Comparison of ENCODE assay signal across 8 cellular contexts in genomic region chr20:25696384-25697131, GRCh38. TPM values are rescaled to one million over a fixed set of nuclear protein-coding genes. Genes with fewer than 3 reads are reported as not detected.
DNase-seq lines count a peak whose midpoint lies in the region; ATAC-seq and TF ChIP-seq lines count a peak whose summit lies in the region.

Gene ZNF337, minus strand, starts transcription at chr20:25696853. Its CDS starts 10,436 bp downstream, at chr20:25686417.

- POLR2A ChIA-PET in PC-9 (lab: Charles Lee; ENCODE audit: unreplicated experiment) = interaction anchor here (0.7 kb wide), 1 partner anchor 531 kb away, joined by 5 read pairs; no protein-coding TSS in a partner anchor

- H3F3A ChIP-seq in PC-9 (ENCODE audit: insufficient read depth, low read depth) = no peaks in the 10 kb centered on the region

- peak; percentile 99 for DNase-seq in DMS53 (lab: John Stamatoyannopoulos, UW)
- DNase-seq in Jurkat, Clone E6-1 (ENCODE audit: low read depth, low spot score) = peak; percentile 92
- DNase-seq in PC-9 = peak; percentile 80 to 96
- peak; percentile 95 for DNase-seq in activated T-cell treated with anti-CD3 and anti-CD28 coated beads, Interleukin-2, amount 50 U/mL, for 1 hour
- peak; percentile 94 to 95 for DNase-seq in erythroblast (lab: John Stamatoyannopoulos, UW)
- DNase-seq in stimulated activated CD8-positive, alpha-beta memory T cell treated with anti-CD3 and anti-CD28 coated beads, Interleukin-4, amount 100 ng/mL, for 48 hours = peak; percentile 96

- peaks cover 25% of the 10 kb centered on the region for H3K79me2 ChIP-seq in PC-9 (ENCODE audit: low read depth)

- no peaks in the 10 kb centered on the region; the same call in 1 of the 2 replicates for H3K9me2 ChIP-seq in PC-9 (ENCODE audit: insufficient read depth)

- ATAC-seq in GM21619 (IDR thresholded peaks at IDR 0.05; ENCODE audit: unreplicated experiment) = peak; percentile 93

- H3K4me1 ChIP-seq in PC-9 (replicated peaks; ENCODE audit: insufficient read depth) = peaks cover 7% of the 10 kb centered on the region; the same call in 1 of the 2 replicates
- peaks cover 2 to 6% of the 10 kb centered on the region in 2 donors for H3K4me1 ChIP-seq in mucosa of rectum (ENCODE audit: control insufficient read depth in 2 of 2, insufficient read depth in 2 of 2, low read length in 2 of 2)

- peak within 1 kb of the TSS; percentile 87 for H2AFZ ChIP-seq in PC-9

- H3K9me3 ChIP-seq in PC-9 (ENCODE audit: insufficient read depth, low read depth) (peaks cover 14% of the 10 kb centered on the region), mucosa of rectum (ENCODE audit: control insufficient read depth in 2 of 2, low read length in 2 of 2) (no peaks in the 10 kb centered on the region)

- H3K36me3 ChIP-seq in PC-9 (ENCODE audit: low read depth) (peaks cover 6% of the 10 kb centered on the region; the same call in 1 of the 2 replicates), mucosa of rectum (ENCODE audit: control insufficient read depth in 2 of 2, insufficient read depth in 2 of 2, low read length in 2 of 2) (peaks cover 0 to 4% of the 10 kb centered on the region in 2 donors)

- CTCF ChIA-PET in PC-9 (lab: Charles Lee) = no interaction called here

- no peaks in the 10 kb centered on the region for H3K27me3 ChIP-seq in PC-9 (ENCODE audit: insufficient read depth, low read depth)
- H3K27me3 ChIP-seq in mucosa of rectum (ENCODE audit: control insufficient read depth in 2 of 2, insufficient read depth in 2 of 2, low read length in 2 of 2) = no peaks in the 10 kb centered on the region

- H3K4me3 ChIP-seq in Jurkat, Clone E6-1 (ENCODE audit: low read length) = peak within 1 kb of the TSS; percentile 73
- H3K4me3 ChIP-seq in PC-9 = peak within 1 kb of the TSS; percentile 77
- peak within 1 kb of the TSS; percentile 92 to 97 for H3K4me3 ChIP-seq in mucosa of rectum (ENCODE audit: low read length in 2 of 2)

- peak within 1 kb of the TSS; percentile 49 for H3K27ac ChIP-seq in PC-9
- peak within 1 kb of the TSS; percentile 81 to 83 for H3K27ac ChIP-seq in mucosa of rectum (ENCODE audit: low read depth in 2 of 2, low read length in 2 of 2)

- no peaks in the 10 kb centered on the region for H4K20me1 ChIP-seq in PC-9 (ENCODE audit: insufficient read depth)

- peak within 1 kb of the TSS; percentile 91 for H3K4me2 ChIP-seq in PC-9

- BruUV-seq in PC-9 (replicated peaks; lab: Mats Ljungman, UMichigan) = no TSS peak

- no peak for TF ChIP-seq CTCF in PC-9 (conservative IDR thresholded peaks at IDR 0.05)

- peak; percentile 75 for TF ChIP-seq POLR2A in erythroblast (IDR thresholded peaks at IDR 0.05; ENCODE audit: low read length)

- peak within 1 kb of the TSS; percentile 89 to 92 for H3K9ac ChIP-seq in mucosa of rectum (ENCODE audit: low read depth in 1 of 2, low read length in 2 of 2)

- intact Hi-C loops in PC-9 (cut with micrococcal nuclease; ENCODE audit: unreplicated experiment) = loop anchor here (2.0 to 10.0 kb wide), 3 partner anchors 74 to 702 kb away; partner anchors contain the start of gene APMAP

RNA-seq across cellular contexts. Expression of gene ZNF337, which starts in this region (rescaled TPM):
- polyA plus RNA-seq in Jurkat, Clone E6-1 (2012; ENCODE audit: insufficient read depth, insufficient read length) = 11.2 TPM
- total RNA-seq in PC-9 (2021) = 12.8 and 14.6 TPM in 2 replicates

Comparison
In these comparisons a context has a peak if more than half of its experiments do, and no peak if none do; other contexts are left out.
1. Peak in every context shown above with its lines: DNase-seq, ATAC-seq, H3K4me3 ChIP-seq and H3K27ac ChIP-seq.